ENCODE assay signal across 19 cellular contexts in genomic region chr2:177989029-177989885, GRCh38.
DNase-seq lines count a peak whose midpoint lies in the region; ATAC-seq and TF ChIP-seq lines count a peak whose summit lies in the region.
"Had no signal": no experiment of that assay in that cellular context is flagged by ENCODE, and none has a peak within 500 bp of the region (broad histone marks: within the 10 kb centered on the region; RNA-seq: fewer than 3 reads in every experiment).

No MANE protein-coding gene starts in this region.

- no peaks in the 10 kb centered on the region for H3K27me3 ChIP-seq in parathyroid adenoma (ENCODE audit: control insufficient read depth, insufficient read depth, low read length)
- no peaks in the 10 kb centered on the region for H3K27me3 ChIP-seq in breast epithelium
- H3K27me3 ChIP-seq: right atrium auricular region had no signal

- H3K4me2 ChIP-seq in parathyroid adenoma (ENCODE audit: low read length) = no peak overlapping the region
- H3K4me2 ChIP-seq: GM23338, KMS-11 had no signal

- H2AFZ ChIP-seq in parathyroid adenoma = peak overlapping the region; percentile 29
- H2AFZ ChIP-seq: GM23338 had no signal

- no peak overlapping the region for H3K9ac ChIP-seq in parathyroid adenoma
- H3K9ac ChIP-seq: KMS-11 had no signal

- intact Hi-C loops in breast epithelium (cut with DNase I; ENCODE audit: low total_unique reads) = no loop called here

- peaks cover 4% of the 10 kb centered on the region for H3K79me2 ChIP-seq in parathyroid adenoma

- DNase-seq in AG20443 (ENCODE audit: low spot score) (peak; percentile 76), M059J (ENCODE audit: low read depth) (peak; percentile 55), dedifferentiated amniotic fluid mesenchymal stem cell (ENCODE audit: extremely low spot score) (peak; percentile 57), breast epithelium (ENCODE audit: low spot score in 2 of 2) (no peak), NOMO-1 treated with dmso at 0.1 percent for 144 hours (lab: John Stamatoyannopoulos, UW; ENCODE audit: unreplicated experiment) (no peak), C1 segment of cervical spinal cord (lab: John Stamatoyannopoulos, UW) (no peak)
- DNase-seq: activated CD4-positive, alpha-beta T cell treated with anti-CD3 and anti-CD28 coated beads, Interleukin-2, amount 50 U/mL, for 48 hours; activated naive CD4-positive, alpha-beta T cell treated with anti-CD3 and anti-CD28 coated beads, Interleukin-2, amount 10 ng/mL, durations not matched to agents 7 days and 5 days; activated T-cell treated with anti-CD3 and anti-CD28 coated beads, Interleukin-2, amount 50 U/mL, for 1 hour; effector CD4-positive, alpha-beta T cell; stimulated activated naive CD8-positive, alpha-beta T cell treated with anti-CD3 and anti-CD28 coated beads, Interleukin-15, amount 100 ng/mL, for 72 hours; T-cell had no signal

- H3K4me3 ChIP-seq in parathyroid adenoma (ENCODE audit: low read depth, low read length) (no peak overlapping the region), breast epithelium (no peak overlapping the region)
- H3K4me3 ChIP-seq: GM23338, right atrium auricular region had no signal

- H3K9me3 ChIP-seq in parathyroid adenoma (ENCODE audit: control insufficient read depth, low read length) (no peaks in the 10 kb centered on the region), breast epithelium (no peaks in the 10 kb centered on the region)
- H3K9me3 ChIP-seq: right atrium auricular region had no signal

- H3K4me1 ChIP-seq in parathyroid adenoma (peaks cover 4% of the 10 kb centered on the region), breast epithelium (no peaks in the 10 kb centered on the region)
- H3K4me1 ChIP-seq: right atrium auricular region had no signal

- no peak for TF ChIP-seq POLR2A in breast epithelium (IDR thresholded peaks at IDR 0.05)

- no peak for ATAC-seq in HG03280 (IDR thresholded peaks at IDR 0.05; ENCODE audit: unreplicated experiment)
- ATAC-seq: GM23338; stimulated activated naive CD8-positive, alpha-beta T cell treated with anti-CD3 and anti-CD28 coated beads, Interleukin-15, amount 100 ng/mL, for 72 hours; T-cell had no signal

- no peaks in the 10 kb centered on the region for H3K36me3 ChIP-seq in parathyroid adenoma (ENCODE audit: control insufficient read depth, insufficient read depth, low read length)
- H3K36me3 ChIP-seq in breast epithelium = no peaks in the 10 kb centered on the region
- H3K36me3 ChIP-seq: right atrium auricular region had no signal

- TF ChIP-seq CTCF in parathyroid adenoma (IDR thresholded peaks at IDR 0.05) (no peak), breast epithelium (IDR thresholded peaks at IDR 0.05) (no peak)

- no peak overlapping the region for H3K27ac ChIP-seq in parathyroid adenoma
- no peak overlapping the region for H3K27ac ChIP-seq in breast epithelium
- H3K27ac ChIP-seq: HL-60, KMS-11, right atrium auricular region, RWPE1 had no signal

Comparison
In these comparisons a context has a peak if more than half of its experiments do, and no peak if none do; other contexts are left out.
1. DNase-seq: peak in AG20443 (single experiment), M059J (single experiment) and dedifferentiated amniotic fluid mesenchymal stem cell (single experiment); none in breast epithelium (0 of 2), NOMO-1 treated with dmso at 0.1 percent for 144 hours (single experiment) and C1 segment of cervical spinal cord (0 of 14).